8 cellular contexts compared by ENCODE assay signal in genomic region chr4:93791570-93792195, GRCh38. TPM values are rescaled to one million over a fixed set of nuclear protein-coding genes. Genes with fewer than 3 reads are reported as not detected.
DNase-seq lines count a peak whose midpoint lies in the region; ATAC-seq, FAIRE-seq and TF ChIP-seq lines count a peak whose summit lies in the region.

No MANE protein-coding gene starts in this region.

- TF ChIP-seq POLR2A in GM18505 (IDR thresholded peaks at IDR 0.05; ENCODE audit: borderline replicate concordance, extremely low read depth, insufficient read depth, insufficient read length) = no peak

- H3K4me3 ChIP-seq in WI38 (ENCODE audit: low read depth, low read length) = no peak overlapping the region

- DNase-seq in C1 segment of cervical spinal cord (lab: John Stamatoyannopoulos, UW) (peak in 8 of 14 donors; percentile 1 to 25 (median 13)), NCI-H187 treated with DMSO at 0.1 percent for 48 hours (lab: John Stamatoyannopoulos, UW) (peak; percentile 10), frontal cortex (ENCODE audit: low spot score in 2 of 2) (peak; percentile 21 to 35), pons (ENCODE audit: low spot score) (peak; percentile 78), OCI-M2 (lab: John Stamatoyannopoulos, UW; ENCODE audit: unreplicated experiment) (no peak)

- TF ChIP-seq CTCF in WI38 (IDR thresholded peaks at IDR 0.05; ENCODE audit: low read depth, low read length) = peak; percentile 75

- ATAC-seq in GM18505 (IDR thresholded peaks at IDR 0.05; ENCODE audit: unreplicated experiment) (peak; percentile 81), HG02884 (IDR thresholded peaks at IDR 0.05; ENCODE audit: unreplicated experiment) (peak; percentile 83)

- peak; percentile 79 for FAIRE-seq in frontal cortex (lab: Jason Lieb, UNC)

RNA-seq across cellular contexts. Expression of gene ATOH1, which starts 36.9 kb away (rescaled TPM):
- not detected for total RNA-seq in frontal cortex
